ENCODE assay signal across 8 cellular contexts in genomic region chr4:89598602-89599001, GRCh38.
A peak's percentile ranks its signal among the peaks of the same experiment; 100 is the strongest.
DNase-seq lines count a peak whose midpoint lies in the region; ATAC-seq, FAIRE-seq and TF ChIP-seq lines count a peak whose summit lies in the region.

No MANE protein-coding gene starts in this region.

- SMC1A ChIA-PET in GM12878 (lab: Charles Lee; ENCODE audit: uncharacterized antibody, unreplicated experiment), result no interaction called here

- H3K36me3 ChIP-seq in GM12878 (ENCODE audit: control insufficient read depth in 2 of 2, insufficient read depth in 2 of 2, low read length in 1 of 2), result no peaks in the 10 kb centered on the region

- no peaks in the 10 kb centered on the region for H3K79me2 ChIP-seq in GM12878 (ENCODE audit: control insufficient read depth, insufficient read depth, low read length)

- no peak for TF ChIP-seq EP300 in GM12878 (IDR thresholded peaks at IDR 0.05; ENCODE audit: borderline replicate concordance in 1 of 2, control insufficient read depth in 1 of 2, low read depth in 2 of 2, low read length in 2 of 2)

- CTCF ChIA-PET in GM12878 (lab: Yijun Ruan, JAX), result no interaction called here

- H3K27me3 ChIP-seq in GM12878 (replicated peaks in 1 of 2; ENCODE audit: control insufficient read depth in 2 of 2, insufficient read depth in 2 of 2, low read length in 1 of 2), result no peaks in the 10 kb centered on the region

- DNase-seq in M059J (ENCODE audit: low read depth), result peak; percentile 16
- DNase-seq in GM12878 (ENCODE audit: low read depth, low spot score), result no peak
- no peak for DNase-seq in GM12892 (ENCODE audit: insufficient read length)
- no peak for DNase-seq in H54 (ENCODE audit: insufficient read length, low spot score)

- H4K20me1 ChIP-seq in GM12878 (ENCODE audit: control insufficient read depth, insufficient read depth), result no peaks in the 10 kb centered on the region

- H3K27ac ChIP-seq in GM12878 (ENCODE audit: control insufficient read depth, insufficient read depth), result no peak overlapping the region

- H3K9ac ChIP-seq in GM12878 (ENCODE audit: control insufficient read depth, insufficient read depth, low read length), result no peak overlapping the region

- ATAC-seq in GM12878 (0 out of 3 replicates have a peak, but pooled peaks have one; percentile 43), GM18870 (IDR thresholded peaks at IDR 0.05; ENCODE audit: unreplicated experiment) (no peak)
- ATAC-seq in activated T-helper 17 cell treated with anti-CD3 and anti-CD28 coated beads, Interleukin-2, amount 50 U/mL, for 72 hours (replicated peaks), result no peak

- TF ChIP-seq RAD21 in GM12878 (IDR thresholded peaks at IDR 0.05; ENCODE audit: insufficient read depth, low read depth, low read length), result no peak

- H3K4me1 Mint-ChIP-seq in nephron, result peaks cover 4% of the 10 kb centered on the region
- no peaks in the 10 kb centered on the region for H3K4me1 Mint-ChIP-seq in activated T-helper 17 cell treated with anti-CD3 and anti-CD28 coated beads, Interleukin-2, amount 50 U/mL, for 72 hours

- no peaks in the 10 kb centered on the region for H3K4me1 ChIP-seq in GM12878 (ENCODE audit: control insufficient read depth, insufficient read depth, low read length)

- H3K27me3 Mint-ChIP-seq in nephron (ENCODE audit: low read depth), result no peaks in the 10 kb centered on the region
- H3K27me3 Mint-ChIP-seq in activated T-helper 17 cell treated with anti-CD3 and anti-CD28 coated beads, Interleukin-2, amount 50 U/mL, for 72 hours, result peaks cover 9% of the 10 kb centered on the region

- BruUV-seq in GM12878 (replicated peaks; lab: Mats Ljungman, UMichigan), result no TSS peak

- no peak overlapping the region for H2AFZ ChIP-seq in GM12878 (ENCODE audit: control insufficient read depth, low read depth, low read length)

- POLR2A ChIA-PET in GM12878 (lab: Charles Lee), result no interaction called here

- TF ChIP-seq POLR2A in GM12878 (IDR thresholded peaks at IDR 0.05; ENCODE audit: low read depth, low read length) (no peak), GM12892 (IDR thresholded peaks at IDR 0.05; ENCODE audit: low read depth, low read length) (no peak), H54 (IDR thresholded peaks at IDR 0.05; ENCODE audit: low read depth, low read length) (no peak)

- H3K9me3 ChIP-seq in GM12878 (replicated peaks; ENCODE audit: control insufficient read depth, insufficient read depth, low read length), result no peaks in the 10 kb centered on the region

- intact Hi-C loops in GM12878 (cut with micrococcal nuclease; ENCODE audit: unreplicated experiment), result loop anchor here (5.0 kb wide), 1 partner anchor 304 kb away; no protein-coding TSS in a partner anchor

- no peaks in the 10 kb centered on the region for H3K36me3 Mint-ChIP-seq in nephron (ENCODE audit: low read depth)
- no peaks in the 10 kb centered on the region for H3K36me3 Mint-ChIP-seq in activated T-helper 17 cell treated with anti-CD3 and anti-CD28 coated beads, Interleukin-2, amount 50 U/mL, for 72 hours (ENCODE audit: low read depth)

- in situ Hi-C loops in GM12878 (cut with MboI), result no loop called here

- no peak overlapping the region for H3K27ac Mint-ChIP-seq in nephron
- no peak overlapping the region for H3K27ac Mint-ChIP-seq in activated T-helper 17 cell treated with anti-CD3 and anti-CD28 coated beads, Interleukin-2, amount 50 U/mL, for 72 hours

- H3K4me2 ChIP-seq in GM12878 (ENCODE audit: control insufficient read depth, insufficient read depth), result no peak overlapping the region

- H3K4me3 ChIP-seq in GM12878, result no peak overlapping the region

- FAIRE-seq in GM12878 (lab: Jason Lieb, UNC), result no peak
- no peak for FAIRE-seq in GM12892 (lab: Jason Lieb, UNC)
- no peak for FAIRE-seq in H54 (lab: Jason Lieb, UNC)

- no peak overlapping the region for H3K4me3 Mint-ChIP-seq in nephron
- H3K4me3 Mint-ChIP-seq in activated T-helper 17 cell treated with anti-CD3 and anti-CD28 coated beads, Interleukin-2, amount 50 U/mL, for 72 hours, result no peak overlapping the region

- WGBS in GM12878 (ENCODE audit: insufficient coverage, insufficient replicate concordance, low lambda C conversion rate, missing lambda C conversion rate), result 0% methylated on average over 1 of the region's 1 CpG

- TF ChIP-seq CTCF in GM12872 (IDR thresholded peaks at IDR 0.05; ENCODE audit: insufficient read depth, low read depth, low read length) (0 out of 3 replicates have a peak, but pooled peaks have one; percentile 28), GM12878 (IDR thresholded peaks at IDR 0.05 in 2 of 3, conservative IDR thresholded peaks at IDR 0.05 in 1 of 3; ENCODE audit: control insufficient read depth in 2 of 3, extremely low read depth in 1 of 3, insufficient read depth in 1 of 3, low read depth in 3 of 3, low read length in 3 of 3) (no peak; a peak in 1 of 6 replicates), nephron (IDR thresholded peaks at IDR 0.05; ENCODE audit: unreplicated experiment in 3 of 3) (peak; percentile 40 to 65 (median 41))

- RAD21 ChIA-PET in GM12878 (lab: Charles Lee; ENCODE audit: unreplicated experiment), result no interaction called here

- H3K9me3 Mint-ChIP-seq in nephron, result peaks cover 4% of the 10 kb centered on the region
- H3K9me3 Mint-ChIP-seq in activated T-helper 17 cell treated with anti-CD3 and anti-CD28 coated beads, Interleukin-2, amount 50 U/mL, for 72 hours, result peaks cover 3% of the 10 kb centered on the region

TF ChIP-seq in GM12878, 131 proteins besides CTCF, POLR2A, EP300 and RAD21 (continues in another document):
- TF ChIP-seq NRF1 (conservative IDR thresholded peaks at IDR 0.05; ENCODE audit: low read depth, low read length) (no peak), E2F4 (IDR thresholded peaks at IDR 0.05; ENCODE audit: low read depth, low read length) (no peak), CHD2 (IDR thresholded peaks at IDR 0.05; ENCODE audit: borderline replicate concordance, low read depth, low read length) (no peak), RUNX3 (IDR thresholded peaks at IDR 0.05; ENCODE audit: low read length) (no peak), MYB (IDR thresholded peaks at IDR 0.05; ENCODE audit: borderline replicate concordance, low read depth, low read length) (no peak), ZZZ3 (IDR thresholded peaks at IDR 0.05; ENCODE audit: control insufficient read depth, insufficient read length, low read depth) (no peak), PAX5 (IDR thresholded peaks at IDR 0.05; ENCODE audit: borderline replicate concordance, low read depth, low read length) (no peak), MLLT1 (IDR thresholded peaks at IDR 0.05) (no peak), SIN3A (IDR thresholded peaks at IDR 0.05; ENCODE audit: low read depth, low read length) (no peak), POLR2AphosphoS5 (IDR thresholded peaks at IDR 0.05; ENCODE audit: low read length) (no peak), GATAD2B (conservative IDR thresholded peaks at IDR 0.05; ENCODE audit: low read depth) (no peak), ATF7 (IDR thresholded peaks at IDR 0.05; ENCODE audit: low read depth) (no peak)
- TF ChIP-seq, protein P1, sequence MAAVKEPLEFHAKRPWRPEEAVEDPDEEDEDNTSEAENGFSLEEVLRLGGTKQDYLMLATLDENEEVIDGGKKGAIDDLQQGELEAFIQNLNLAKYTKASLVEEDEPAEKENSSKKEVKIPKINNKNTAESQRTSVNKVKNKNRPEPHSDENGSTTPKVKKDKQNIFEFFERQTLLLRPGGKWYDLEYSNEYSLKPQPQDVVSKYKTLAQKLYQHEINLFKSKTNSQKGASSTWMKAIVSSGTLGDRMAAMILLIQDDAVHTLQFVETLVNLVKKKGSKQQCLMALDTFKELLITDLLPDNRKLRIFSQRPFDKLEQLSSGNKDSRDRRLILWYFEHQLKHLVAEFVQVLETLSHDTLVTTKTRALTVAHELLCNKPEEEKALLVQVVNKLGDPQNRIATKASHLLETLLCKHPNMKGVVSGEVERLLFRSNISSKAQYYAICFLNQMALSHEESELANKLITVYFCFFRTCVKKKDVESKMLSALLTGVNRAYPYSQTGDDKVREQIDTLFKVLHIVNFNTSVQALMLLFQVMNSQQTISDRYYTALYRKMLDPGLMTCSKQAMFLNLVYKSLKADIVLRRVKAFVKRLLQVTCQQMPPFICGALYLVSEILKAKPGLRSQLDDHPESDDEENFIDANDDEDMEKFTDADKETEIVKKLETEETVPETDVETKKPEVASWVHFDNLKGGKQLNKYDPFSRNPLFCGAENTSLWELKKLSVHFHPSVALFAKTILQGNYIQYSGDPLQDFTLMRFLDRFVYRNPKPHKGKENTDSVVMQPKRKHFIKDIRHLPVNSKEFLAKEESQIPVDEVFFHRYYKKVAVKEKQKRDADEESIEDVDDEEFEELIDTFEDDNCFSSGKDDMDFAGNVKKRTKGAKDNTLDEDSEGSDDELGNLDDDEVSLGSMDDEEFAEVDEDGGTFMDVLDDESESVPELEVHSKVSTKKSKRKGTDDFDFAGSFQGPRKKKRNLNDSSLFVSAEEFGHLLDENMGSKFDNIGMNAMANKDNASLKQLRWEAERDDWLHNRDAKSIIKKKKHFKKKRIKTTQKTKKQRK (IDR thresholded peaks at IDR 0.05; ENCODE audit: low read depth, low read length), result no peak

Comparison
In these comparisons a context has a peak if more than half of its experiments do, and no peak if none do; other contexts are left out.
1. CTCF ChIP-seq: peak in GM12872 (single experiment) and nephron (3 of 3); none in GM12878 (0 of 3).